ENCODE assay signal across 39 cellular contexts in the genomic region with DNA sequence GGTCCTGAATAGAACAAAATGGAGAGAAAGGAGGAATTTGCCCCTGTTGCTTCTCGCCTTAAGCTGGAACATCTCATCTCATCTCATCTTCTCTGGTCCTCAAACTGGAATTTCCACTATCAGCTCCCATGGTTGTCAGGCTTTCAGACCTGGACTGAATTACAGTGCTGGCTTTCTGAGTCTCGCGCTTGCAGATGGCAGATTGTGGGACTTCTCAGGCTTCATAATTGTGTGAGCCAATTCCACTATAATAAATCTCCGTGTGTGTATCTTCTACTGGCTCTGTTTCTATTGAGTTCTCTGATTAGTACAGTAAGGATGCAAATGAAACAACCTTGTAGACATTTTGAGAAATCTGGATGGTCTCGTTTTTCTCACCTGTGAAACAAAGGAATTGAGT.
"Had no signal": no experiment of that assay in that cellular context is flagged by ENCODE, and none has a peak within 500 bp of the region (broad histone marks: within the 10 kb centered on the region; RNA-seq: fewer than 3 reads in every experiment).

No MANE protein-coding gene starts in this region.

- H3K4me3 ChIP-seq: adrenal gland, ascending aorta, body of pancreas, breast epithelium, cardiac muscle cell had no signal

- H3K4me3 Mint-ChIP-seq: activated naive CD4-positive, alpha-beta T cell treated with anti-CD3 and anti-CD28 coated beads for 36 hours; activated naive CD4-positive, alpha-beta T cell treated with anti-CD3 and anti-CD28 coated beads, Interleukin-2, amount 10 ng/mL, durations not matched to agents 7 days and 5 days; activated naive CD4-positive, alpha-beta T cell treated with anti-CD3 and anti-CD28 coated beads, Interleukin-2, amount 50 U/mL, for 24 hours; activated naive CD8-positive, alpha-beta T cell; activated naive CD8-positive, alpha-beta T cell treated with anti-CD3 and anti-CD28 coated beads for 36 hours; activated naive CD8-positive, alpha-beta T cell treated with anti-CD3 and anti-CD28 coated beads, Interleukin-2, amount 10 ng/mL, durations not matched to agents 7 days and 5 days; activated naive CD8-positive, alpha-beta T cell treated with anti-CD3 and anti-CD28 coated beads, Interleukin-2, amount 50 U/mL, for 24 hours; activated T-cell treated with anti-CD3 and anti-CD28 coated beads, Interleukin-2, amount 50 U/mL, for 24 hours; activated T-cell treated with anti-CD3 and anti-CD28 coated beads, Interleukin-2, amount 50 U/mL, for 4 hours; activated T-cell treated with anti-CD3 and anti-CD28 coated beads, Interleukin-2, amount 50 U/mL, for 72 hours; activated T-helper 1 cell treated with anti-CD3 and anti-CD28 coated beads, Interleukin-12 subunit alpha, Interleukin-12 subunit beta, Interleukin-2, Interleukin-4 antibody, amounts not matched to agents 30 ng/mL and 10 ng/mL and 1 ng/mL, durations not matched to agents 14 hours and 24 hours and 36 hours; activated T-helper 17 cell treated with anti-CD3 and anti-CD28 coated beads, Interleukin-2, amount 50 U/mL, for 72 hours; brain; central memory CD8-positive, alpha-beta T cell had no signal

- H3K27me3 ChIP-seq: adrenal gland, ascending aorta, body of pancreas, brain microvascular endothelial cell, breast epithelium, cardiac muscle cell had no signal

- H3K9me3 Mint-ChIP-seq: activated naive CD4-positive, alpha-beta T cell treated with anti-CD3 and anti-CD28 coated beads, Interleukin-2, amount 50 U/mL, for 24 hours; activated naive CD4-positive, alpha-beta T cell treated with anti-CD3 and anti-CD28 coated beads, Interleukin-2, amount 50 U/mL, for 72 hours; activated T-cell treated with anti-CD3 and anti-CD28 coated beads, Interleukin-2, amount 50 U/mL, for 4 hours; activated T-cell treated with anti-CD3 and anti-CD28 coated beads, Interleukin-2, amount 50 U/mL, for 72 hours; activated T-helper 17 cell treated with anti-CD3 and anti-CD28 coated beads, Interleukin-2, amount 50 U/mL, for 72 hours; activated T-helper 2 cell treated with anti-CD3 and anti-CD28 coated beads, Interferon-gamma antibody, Interleukin-2, Interleukin-4, amounts not matched to agents 10 μg/mL and 5 μg/mL and 100 μg/mL, durations not matched to agents 14 hours and 24 hours and 36 hours; central memory CD8-positive, alpha-beta T cell had no signal

- H3K4me1 ChIP-seq: adrenal gland, ascending aorta, breast epithelium had no signal

- H3K27me3 Mint-ChIP-seq: activated naive CD4-positive, alpha-beta T cell treated with anti-CD3 and anti-CD28 coated beads, Interleukin-2, amount 10 ng/mL, durations not matched to agents 7 days and 5 days; activated naive CD4-positive, alpha-beta T cell treated with anti-CD3 and anti-CD28 coated beads, Interleukin-2, amount 50 U/mL, for 24 hours; activated naive CD8-positive, alpha-beta T cell; activated naive CD8-positive, alpha-beta T cell treated with anti-CD3 and anti-CD28 coated beads for 36 hours; activated naive CD8-positive, alpha-beta T cell treated with anti-CD3 and anti-CD28 coated beads, Interleukin-2, amount 10 ng/mL, durations not matched to agents 7 days and 5 days; activated naive CD8-positive, alpha-beta T cell treated with anti-CD3 and anti-CD28 coated beads, Interleukin-2, amount 50 U/mL, for 24 hours; activated T-cell treated with anti-CD3 and anti-CD28 coated beads, Interleukin-2, amount 50 U/mL, for 24 hours; activated T-helper 17 cell treated with anti-CD3 and anti-CD28 coated beads, Interleukin-2, amount 50 U/mL, for 72 hours; brain; central memory CD8-positive, alpha-beta T cell had no signal

- ATAC-seq: activated naive CD4-positive, alpha-beta T cell treated with anti-CD3 and anti-CD28 coated beads, Interleukin-2, amount 50 U/mL, for 72 hours; activated naive CD8-positive, alpha-beta T cell treated with anti-CD3 and anti-CD28 coated beads, Interleukin-2, amount 50 U/mL, for 24 hours; activated T-cell treated with anti-CD3 and anti-CD28 coated beads, Interleukin-2, amount 50 U/mL, for 4 hours; activated T-cell treated with anti-CD3 and anti-CD28 coated beads, Interleukin-2, amount 50 U/mL, for 72 hours; activated T-helper 17 cell treated with anti-CD3 and anti-CD28 coated beads, Interleukin-2, amount 50 U/mL, for 72 hours; body of pancreas had no signal

- DNase-seq: activated effector memory CD4-positive, alpha-beta T cell treated with anti-CD3 and anti-CD28 coated beads, Interleukin-2, amount 50 U/mL, for 16 hours; activated effector memory CD4-positive, alpha-beta T cell treated with Interleukin-2 at 50 U/mL for 16 hours; activated gamma-delta T cell; activated gamma-delta T cell treated with Interleukin-2 at 50 U/mL for 16 hours; activated naive CD4-positive, alpha-beta T cell; activated naive CD4-positive, alpha-beta T cell treated with anti-CD3 and anti-CD28 coated beads for 36 hours; activated naive CD4-positive, alpha-beta T cell treated with anti-CD3 and anti-CD28 coated beads, Interleukin-2, amount 10 ng/mL, durations not matched to agents 7 days and 5 days; activated naive CD4-positive, alpha-beta T cell treated with anti-CD3 and anti-CD28 coated beads, Interleukin-2, amount 50 U/mL, for 16 hours; activated naive CD4-positive, alpha-beta T cell treated with Interleukin-2 at 50 U/mL for 16 hours; activated naive CD8-positive, alpha-beta T cell treated with anti-CD3 and anti-CD28 coated beads for 36 hours; activated naive CD8-positive, alpha-beta T cell treated with anti-CD3 and anti-CD28 coated beads, Interleukin-2, amount 10 ng/mL, durations not matched to agents 7 days and 5 days; activated naive CD8-positive, alpha-beta T cell treated with anti-CD3 and anti-CD28 coated beads, Interleukin-2, amount 50 U/mL, for 24 hours; activated T-cell treated with anti-CD3 and anti-CD28 coated beads for 4 hours; activated T-cell treated with anti-CD3 and anti-CD28 coated beads, Interleukin-2, amount 50 U/mL, for 1 hour; activated T-cell treated with anti-CD3 and anti-CD28 coated beads, Interleukin-2, amount 50 U/mL, for 24 hours; activated T-cell treated with anti-CD3 and anti-CD28 coated beads, Interleukin-2, amount 50 U/mL, for 4 hours; activated T-cell treated with anti-CD3 and anti-CD28 coated beads, Interleukin-2, amount 50 U/mL, for 48 hours; activated T-cell treated with anti-CD3 and anti-CD28 coated beads, Interleukin-2, amount 50 U/mL, for 72 hours; adrenal gland; amniotic stem cell; amygdala; anterior cingulate cortex; aorta; body of pancreas; brain microvascular endothelial cell; caudate nucleus; central memory CD4-positive, alpha-beta T cell; cerebellar nuclear complex had no signal

- H3K36me3 ChIP-seq: adrenal gland, ascending aorta, brain microvascular endothelial cell, breast epithelium, cardiac muscle cell had no signal

- H3K36me3 Mint-ChIP-seq: activated naive CD4-positive, alpha-beta T cell treated with anti-CD3 and anti-CD28 coated beads, Interleukin-2, amount 10 ng/mL, durations not matched to agents 7 days and 5 days; activated naive CD4-positive, alpha-beta T cell treated with anti-CD3 and anti-CD28 coated beads, Interleukin-2, amount 50 U/mL, for 72 hours; activated naive CD8-positive, alpha-beta T cell treated with anti-CD3 and anti-CD28 coated beads, Interleukin-2, amount 10 ng/mL, durations not matched to agents 7 days and 5 days had no signal

- H3K4me1 Mint-ChIP-seq: activated naive CD4-positive, alpha-beta T cell treated with anti-CD3 and anti-CD28 coated beads, Interleukin-2, amount 10 ng/mL, durations not matched to agents 7 days and 5 days; activated naive CD4-positive, alpha-beta T cell treated with anti-CD3 and anti-CD28 coated beads, Interleukin-2, amount 50 U/mL, for 24 hours; activated naive CD8-positive, alpha-beta T cell treated with anti-CD3 and anti-CD28 coated beads for 36 hours; activated naive CD8-positive, alpha-beta T cell treated with anti-CD3 and anti-CD28 coated beads, Interleukin-2, amount 10 ng/mL, durations not matched to agents 7 days and 5 days; activated naive CD8-positive, alpha-beta T cell treated with anti-CD3 and anti-CD28 coated beads, Interleukin-2, amount 50 U/mL, for 24 hours; activated T-helper 17 cell treated with anti-CD3 and anti-CD28 coated beads, Interleukin-2, amount 50 U/mL, for 72 hours; brain; central memory CD8-positive, alpha-beta T cell had no signal

- H3K27ac Mint-ChIP-seq: activated naive CD4-positive, alpha-beta T cell treated with anti-CD3 and anti-CD28 coated beads for 36 hours; activated naive CD4-positive, alpha-beta T cell treated with anti-CD3 and anti-CD28 coated beads, Interleukin-2, amount 10 ng/mL, durations not matched to agents 7 days and 5 days; activated naive CD4-positive, alpha-beta T cell treated with anti-CD3 and anti-CD28 coated beads, Interleukin-2, amount 50 U/mL, for 24 hours; activated naive CD4-positive, alpha-beta T cell treated with anti-CD3 and anti-CD28 coated beads, Interleukin-2, amount 50 U/mL, for 72 hours; activated naive CD8-positive, alpha-beta T cell; activated naive CD8-positive, alpha-beta T cell treated with anti-CD3 and anti-CD28 coated beads for 36 hours; activated naive CD8-positive, alpha-beta T cell treated with anti-CD3 and anti-CD28 coated beads, Interleukin-2, amount 10 ng/mL, durations not matched to agents 7 days and 5 days; activated naive CD8-positive, alpha-beta T cell treated with anti-CD3 and anti-CD28 coated beads, Interleukin-2, amount 50 U/mL, for 24 hours; activated T-cell treated with anti-CD3 and anti-CD28 coated beads, Interleukin-2, amount 50 U/mL, for 24 hours; activated T-cell treated with anti-CD3 and anti-CD28 coated beads, Interleukin-2, amount 50 U/mL, for 72 hours; activated T-helper 1 cell treated with anti-CD3 and anti-CD28 coated beads, Interleukin-12 subunit alpha, Interleukin-12 subunit beta, Interleukin-2, Interleukin-4 antibody, amounts not matched to agents 30 ng/mL and 10 ng/mL and 1 ng/mL, durations not matched to agents 14 hours and 24 hours and 36 hours; activated T-helper 17 cell treated with anti-CD3 and anti-CD28 coated beads, Interleukin-2, amount 50 U/mL, for 72 hours; activated T-helper 2 cell treated with anti-CD3 and anti-CD28 coated beads, Interferon-gamma antibody, Interleukin-2, Interleukin-4, amounts not matched to agents 10 μg/mL and 5 μg/mL and 100 μg/mL, durations not matched to agents 14 hours and 24 hours and 36 hours had no signal

- H3K27ac ChIP-seq: adrenal gland, ascending aorta, body of pancreas, brain microvascular endothelial cell, breast epithelium, cardiac muscle cell had no signal
